Comparison of ENCODE assay signal across 9 cellular contexts in genomic region chr6:2842139-2842552, GRCh38. TPM values are rescaled to one million over a fixed set of nuclear protein-coding genes. Genes with fewer than 3 reads are reported as not detected.
A peak's percentile ranks its signal among the peaks of the same experiment; 100 is the strongest.
DNase-seq lines count a peak whose midpoint lies in the region; ATAC-seq and TF ChIP-seq lines count a peak whose summit lies in the region.
"Had no signal": no experiment of that assay in that cellular context is flagged by ENCODE, and none has a peak within 500 bp of the region (broad histone marks: within the 10 kb centered on the region; RNA-seq: fewer than 3 reads in every experiment).

No MANE protein-coding gene starts in this region.

- ATAC-seq in HG03439 (IDR thresholded peaks at IDR 0.05; ENCODE audit: unreplicated experiment), result no peak

- DNase-seq in AG04450 (ENCODE audit: low read depth, low spot score), result no peak
- no peak for DNase-seq in MG63
- no peak for DNase-seq in nephron progenitor cell
- no peak for DNase-seq in NCI-H446 treated with DMSO at 0.1 percent for 48 hours (lab: John Stamatoyannopoulos, UW)
- DNase-seq in NCI-H2171 (lab: John Stamatoyannopoulos, UW), result no peak
- DNase-seq in GDM1 (lab: John Stamatoyannopoulos, UW), result no peak

- H3K4me3 Mint-ChIP-seq in nephron progenitor cell, result peak overlapping the region; percentile 52

- POLR2A ChIA-PET in AG04450 (lab: Yijun Ruan, JAX), result interaction anchor here (0.6 to 3.1 kb wide), 7 partner anchors 8 to 147 kb away, joined by 4 to 26 read pairs (median 6); partner anchors contain the start of gene WRNIP1

- peaks cover 18% of the 10 kb centered on the region for H3K4me1 ChIP-seq in ectodermal cell (ENCODE audit: control insufficient read depth, insufficient read depth, low read length)

- CTCF ChIA-PET in AG04450 (lab: Charles Lee), result interaction anchor here (0.9 to 3.1 kb wide), 6 partner anchors 10 to 111 kb away, joined by 3 to 30 read pairs (median 6); no protein-coding TSS in a partner anchor

- H3K4me1 Mint-ChIP-seq in nephron progenitor cell, result peaks cover 59% of the 10 kb centered on the region

- no peaks in the 10 kb centered on the region; the same call in 1 of the 2 replicates for H3K9me3 ChIP-seq in AG04450 (ENCODE audit: control insufficient read depth, insufficient read depth, low read length)
- no peaks in the 10 kb centered on the region for H3K9me3 ChIP-seq in MG63
- no peaks in the 10 kb centered on the region for H3K9me3 ChIP-seq in ectodermal cell (ENCODE audit: control insufficient read depth, low read length)

- no peak overlapping the region for H3K27ac Mint-ChIP-seq in nephron progenitor cell

- H3K36me3 ChIP-seq in MG63, result peaks cover 8% of the 10 kb centered on the region; the same call in 1 of the 2 replicates
- no peaks in the 10 kb centered on the region for H3K36me3 ChIP-seq in ectodermal cell (ENCODE audit: control insufficient read depth, insufficient read depth, low read length)

- H3K27ac ChIP-seq in AG04450 (ENCODE audit: low read depth, low read length) (peak overlapping the region; percentile 93), ectodermal cell (ENCODE audit: insufficient read depth, low read depth, low read length, poor library complexity, severe bottlenecking) (no peak overlapping the region)

- H3K36me3 Mint-ChIP-seq in nephron progenitor cell (ENCODE audit: low read depth), result peaks cover 7% of the 10 kb centered on the region

- H3K4me3 ChIP-seq in AG04450 (ENCODE audit: low read depth, low read length) (peak overlapping the region; percentile 60; the same call in 1 of the 2 replicates), MG63 (peak overlapping the region; percentile 50), ectodermal cell (ENCODE audit: insufficient read depth, low read depth, low read length) (peak overlapping the region; percentile 50)

- no peaks in the 10 kb centered on the region for H3K27me3 ChIP-seq in AG04450 (ENCODE audit: control insufficient read depth, insufficient read depth, low read length)
- no peaks in the 10 kb centered on the region for H3K27me3 ChIP-seq in MG63
- H3K27me3 ChIP-seq in ectodermal cell (ENCODE audit: control insufficient read depth, insufficient read depth, low read length, poor library complexity, severe bottlenecking), result no peaks in the 10 kb centered on the region

- WGBS in ectodermal cell, 2 experiments, result 89 to 90% methylated on average over 2 of the region's 2 CpGs

- TF ChIP-seq CTCF in AG04450 (IDR thresholded peaks at IDR 0.05; ENCODE audit: low read depth, low read length), result no peak
- TF ChIP-seq CTCF in nephron progenitor cell (IDR thresholded peaks at IDR 0.05), result no peak

- no peaks in the 10 kb centered on the region for H3K9me3 Mint-ChIP-seq in nephron progenitor cell

- no peaks in the 10 kb centered on the region for H3K27me3 Mint-ChIP-seq in nephron progenitor cell (ENCODE audit: low read depth, poor library complexity)

RNA-seq across cellular contexts. Expression of gene SERPINB1, which starts 0.5 kb away (rescaled TPM):
- polyA plus RNA-seq in AG04450 (2011; rRNA removed), result 17.7 and 22.4 TPM in 2 replicates
- polyA minus RNA-seq in AG04450 (2011; rRNA and poly(A)+ RNA removed), result 7.1 and 8.9 TPM in 2 replicates
- 8.8 and 12.0 TPM in 2 replicates for total RNA-seq in MG63 (2014; rRNA removed; shearing (Covaris generic); ENCODE audit: low replicate concordance)
- polyA plus RNA-seq in ectodermal cell (2013, experiment 1 of 4), result 19.5 TPM
- polyA plus RNA-seq in ectodermal cell (2013, experiment 2 of 4), result 18.1 TPM
- 17.0 TPM for polyA plus RNA-seq in ectodermal cell (2013, experiment 3 of 4)
- polyA plus RNA-seq in ectodermal cell (2013, experiment 4 of 4), result 18.5 TPM
- total RNA-seq: G401 had no signal
